In genomic region chr10:2784766-2785165, GRCh38 we compare ENCODE assay signal across 36 cellular contexts.
"Had no signal": no experiment of that assay in that cellular context is flagged by ENCODE, and none has a peak within 500 bp of the region (broad histone marks: within the 10 kb centered on the region; RNA-seq: fewer than 3 reads in every experiment).

No MANE protein-coding gene starts in this region.

- H3K27ac ChIP-seq: adrenal gland, ascending aorta, body of pancreas, brain microvascular endothelial cell, breast epithelium, cardiac muscle cell had no signal

- DNase-seq: activated effector memory CD4-positive, alpha-beta T cell treated with anti-CD3 and anti-CD28 coated beads, Interleukin-2, amount 50 U/mL, for 16 hours; activated effector memory CD4-positive, alpha-beta T cell treated with Interleukin-2 at 50 U/mL for 16 hours; activated gamma-delta T cell; activated gamma-delta T cell treated with Interleukin-2 at 50 U/mL for 16 hours; activated naive CD4-positive, alpha-beta T cell; activated naive CD4-positive, alpha-beta T cell treated with anti-CD3 and anti-CD28 coated beads for 36 hours; activated naive CD4-positive, alpha-beta T cell treated with anti-CD3 and anti-CD28 coated beads, Interleukin-2, amount 10 ng/mL, durations not matched to agents 7 days and 5 days; activated naive CD4-positive, alpha-beta T cell treated with anti-CD3 and anti-CD28 coated beads, Interleukin-2, amount 50 U/mL, for 16 hours; activated naive CD4-positive, alpha-beta T cell treated with Interleukin-2 at 50 U/mL for 16 hours; activated naive CD8-positive, alpha-beta T cell treated with anti-CD3 and anti-CD28 coated beads for 36 hours; activated naive CD8-positive, alpha-beta T cell treated with anti-CD3 and anti-CD28 coated beads, Interleukin-2, amount 10 ng/mL, durations not matched to agents 7 days and 5 days; activated naive CD8-positive, alpha-beta T cell treated with anti-CD3 and anti-CD28 coated beads, Interleukin-2, amount 50 U/mL, for 24 hours; activated T-cell treated with anti-CD3 and anti-CD28 coated beads, Interleukin-2, amount 50 U/mL, for 1 hour; activated T-cell treated with anti-CD3 and anti-CD28 coated beads, Interleukin-2, amount 50 U/mL, for 24 hours; activated T-cell treated with anti-CD3 and anti-CD28 coated beads, Interleukin-2, amount 50 U/mL, for 4 hours; activated T-cell treated with anti-CD3 and anti-CD28 coated beads, Interleukin-2, amount 50 U/mL, for 48 hours; activated T-cell treated with anti-CD3 and anti-CD28 coated beads, Interleukin-2, amount 50 U/mL, for 72 hours; adrenal gland; amniotic stem cell; amygdala; anterior cingulate cortex; aorta; body of pancreas; brain microvascular endothelial cell; caudate nucleus; central memory CD4-positive, alpha-beta T cell; cerebellar nuclear complex had no signal

- H3K36me3 ChIP-seq: adrenal gland, ascending aorta, brain microvascular endothelial cell, breast epithelium, cardiac muscle cell had no signal

- ATAC-seq: activated naive CD8-positive, alpha-beta T cell treated with anti-CD3 and anti-CD28 coated beads, Interleukin-2, amount 50 U/mL, for 24 hours; activated T-cell treated with anti-CD3 and anti-CD28 coated beads, Interleukin-2, amount 50 U/mL, for 4 hours; activated T-cell treated with anti-CD3 and anti-CD28 coated beads, Interleukin-2, amount 50 U/mL, for 72 hours; activated T-helper 17 cell treated with anti-CD3 and anti-CD28 coated beads, Interleukin-2, amount 50 U/mL, for 72 hours; body of pancreas had no signal

- H3K27me3 ChIP-seq: adrenal gland, ascending aorta, body of pancreas, brain microvascular endothelial cell, cardiac muscle cell had no signal

- H3K4me3 ChIP-seq: adrenal gland, ascending aorta, body of pancreas, breast epithelium, cardiac muscle cell had no signal

- H3K27ac Mint-ChIP-seq: activated naive CD4-positive, alpha-beta T cell treated with anti-CD3 and anti-CD28 coated beads for 36 hours; activated naive CD4-positive, alpha-beta T cell treated with anti-CD3 and anti-CD28 coated beads, Interleukin-2, amount 10 ng/mL, durations not matched to agents 7 days and 5 days; activated naive CD4-positive, alpha-beta T cell treated with anti-CD3 and anti-CD28 coated beads, Interleukin-2, amount 50 U/mL, for 24 hours; activated naive CD8-positive, alpha-beta T cell; activated naive CD8-positive, alpha-beta T cell treated with anti-CD3 and anti-CD28 coated beads for 36 hours; activated naive CD8-positive, alpha-beta T cell treated with anti-CD3 and anti-CD28 coated beads, Interleukin-2, amount 10 ng/mL, durations not matched to agents 7 days and 5 days; activated naive CD8-positive, alpha-beta T cell treated with anti-CD3 and anti-CD28 coated beads, Interleukin-2, amount 50 U/mL, for 24 hours; activated T-cell treated with anti-CD3 and anti-CD28 coated beads, Interleukin-2, amount 50 U/mL, for 24 hours; activated T-helper 1 cell treated with anti-CD3 and anti-CD28 coated beads, Interleukin-12 subunit alpha, Interleukin-12 subunit beta, Interleukin-2, Interleukin-4 antibody, amounts not matched to agents 30 ng/mL and 10 ng/mL and 1 ng/mL, durations not matched to agents 14 hours and 24 hours and 36 hours; activated T-helper 17 cell treated with anti-CD3 and anti-CD28 coated beads, Interleukin-2, amount 50 U/mL, for 72 hours; activated T-helper 2 cell treated with anti-CD3 and anti-CD28 coated beads, Interferon-gamma antibody, Interleukin-2, Interleukin-4, amounts not matched to agents 10 μg/mL and 5 μg/mL and 100 μg/mL, durations not matched to agents 14 hours and 24 hours and 36 hours; brain had no signal

- H3K9me3 ChIP-seq: adrenal gland, ascending aorta, body of pancreas, breast epithelium had no signal

- H3K9me3 Mint-ChIP-seq: activated naive CD4-positive, alpha-beta T cell treated with anti-CD3 and anti-CD28 coated beads for 36 hours; activated naive CD4-positive, alpha-beta T cell treated with anti-CD3 and anti-CD28 coated beads, Interleukin-2, amount 10 ng/mL, durations not matched to agents 7 days and 5 days; activated naive CD4-positive, alpha-beta T cell treated with anti-CD3 and anti-CD28 coated beads, Interleukin-2, amount 50 U/mL, for 24 hours; activated naive CD8-positive, alpha-beta T cell treated with anti-CD3 and anti-CD28 coated beads for 36 hours; activated naive CD8-positive, alpha-beta T cell treated with anti-CD3 and anti-CD28 coated beads, Interleukin-2, amount 10 ng/mL, durations not matched to agents 7 days and 5 days; activated naive CD8-positive, alpha-beta T cell treated with anti-CD3 and anti-CD28 coated beads, Interleukin-2, amount 50 U/mL, for 24 hours; activated T-cell treated with anti-CD3 and anti-CD28 coated beads, Interleukin-2, amount 50 U/mL, for 24 hours; activated T-cell treated with anti-CD3 and anti-CD28 coated beads, Interleukin-2, amount 50 U/mL, for 4 hours; activated T-helper 17 cell treated with anti-CD3 and anti-CD28 coated beads, Interleukin-2, amount 50 U/mL, for 72 hours; activated T-helper 2 cell treated with anti-CD3 and anti-CD28 coated beads, Interferon-gamma antibody, Interleukin-2, Interleukin-4, amounts not matched to agents 10 μg/mL and 5 μg/mL and 100 μg/mL, durations not matched to agents 14 hours and 24 hours and 36 hours had no signal

- H3K36me3 Mint-ChIP-seq: activated naive CD4-positive, alpha-beta T cell treated with anti-CD3 and anti-CD28 coated beads, Interleukin-2, amount 10 ng/mL, durations not matched to agents 7 days and 5 days; activated naive CD4-positive, alpha-beta T cell treated with anti-CD3 and anti-CD28 coated beads, Interleukin-2, amount 50 U/mL, for 24 hours; activated naive CD8-positive, alpha-beta T cell; activated naive CD8-positive, alpha-beta T cell treated with anti-CD3 and anti-CD28 coated beads for 36 hours; activated naive CD8-positive, alpha-beta T cell treated with anti-CD3 and anti-CD28 coated beads, Interleukin-2, amount 10 ng/mL, durations not matched to agents 7 days and 5 days; brain had no signal
